1 cellular context compared by ENCODE assay signal in genomic region chr10:111297351-111297848, GRCh38.
TF ChIP-seq lines count a peak whose summit lies in the region.

No MANE protein-coding gene starts in this region.

TF ChIP-seq in HepG2, 621 proteins besides CTCF, POLR2A, EP300 and RAD21 (continued from another document):
- TF ChIP-seq TBL1XR1 (IDR thresholded peaks at IDR 0.05; ENCODE audit: borderline replicate concordance, low read length, partially characterized antibody) = no peak
